Comparison of ENCODE assay signal across 8 cellular contexts in the genomic region with DNA sequence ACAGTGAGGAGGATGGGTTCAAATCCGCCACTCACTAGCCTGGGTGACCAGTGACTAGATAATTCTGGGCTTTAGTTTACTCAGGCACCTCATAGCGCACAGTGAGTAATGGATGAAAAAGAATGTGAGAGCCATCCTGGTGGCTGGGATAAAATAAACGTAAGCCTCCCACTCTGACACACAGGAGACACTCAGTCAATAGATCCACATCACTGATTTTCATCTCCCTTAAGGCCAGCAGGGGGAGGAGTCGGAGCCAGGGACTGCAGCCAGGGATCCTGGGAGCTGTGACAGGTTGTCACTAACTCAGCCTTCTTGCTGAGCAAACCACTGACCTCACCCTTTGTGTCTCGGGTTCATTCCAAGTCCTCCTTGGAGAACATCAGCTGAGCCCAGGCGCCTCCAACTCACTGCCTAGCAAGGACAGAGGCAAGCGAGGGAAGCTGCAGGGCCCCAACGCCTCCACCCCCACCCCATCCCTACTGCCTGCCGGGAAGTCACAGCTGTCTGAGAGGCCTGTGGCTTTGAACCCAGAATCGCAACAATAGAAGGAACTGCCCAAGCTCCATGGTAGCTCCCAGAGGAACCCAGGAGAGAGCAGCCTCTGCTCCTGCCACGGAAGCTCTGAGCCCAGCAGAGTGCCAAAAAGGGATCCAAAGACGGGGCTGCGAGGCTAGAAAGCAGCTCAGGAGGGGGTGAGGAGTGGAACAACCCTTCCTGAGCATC. TPM values are rescaled to one million over a fixed set of nuclear protein-coding genes. Genes with fewer than 3 reads are reported as not detected.
DNase-seq lines count a peak whose midpoint lies in the region; ATAC-seq and TF ChIP-seq lines count a peak whose summit lies in the region.

No MANE protein-coding gene starts in this region.

- TF ChIP-seq EP300 in stomach (IDR thresholded peaks at IDR 0.05) = no peak

- peak overlapping the region; percentile 71 for H3K27ac ChIP-seq in 22Rv1
- peak overlapping the region; percentile 65 to 92 (median 88) for H3K27ac ChIP-seq in stomach

- POLR2A ChIA-PET in GM10248 (lab: Yijun Ruan, JAX) = interaction anchor here (1.3 to 1.8 kb wide), 2 partner anchors 34 to 56 kb away, joined by 5 to 11 read pairs; partner anchors contain the start of gene RPLP0

- peaks cover 85 to 100% (median 91%) of the 10 kb centered on the region in 4 donors for H3K4me1 ChIP-seq in stomach

- H3K36me3 ChIP-seq in stomach = no peaks in the 10 kb centered on the region

- CTCF ChIA-PET in GM10248 (lab: Yijun Ruan, JAX) = interaction anchor here (0.9 to 17.2 kb wide), 11 partner anchors 8 to 67 kb away, joined by 3 to 271 read pairs (median 4); partner anchors contain the start of genes PXN and SIRT4

- TF ChIP-seq CTCF in 22Rv1 (IDR thresholded peaks at IDR 0.05) (peak; percentile 82), GM10248 (IDR thresholded peaks at IDR 0.05; ENCODE audit: control extremely low read depth, extremely low read depth, low read depth, missing control alignments) (peak; percentile 9), stomach (IDR thresholded peaks at IDR 0.05) (peak in 4 of 7 experiments; percentile 18 to 54 (median 40))

- intact Hi-C loops in left colon (cut with DNase I, micrococcal nuclease) (no loop called here), stomach (cut with DNase I; ENCODE audit: low total_unique reads) (no loop called here)

- WGBS in stomach, 5 donors = 31 to 42% (median 36%) methylated on average over 13 of the region's 13 CpGs

- TF ChIP-seq POLR2A in stomach (IDR thresholded peaks at IDR 0.05) = no peak

- ATAC-seq in left colon = peak; percentile 76

- peak overlapping the region in 2 of 4 donors; percentile 1 to 11 for H3K4me3 ChIP-seq in stomach

- no peaks in the 10 kb centered on the region for H3K9me3 ChIP-seq in stomach

- DNase-seq in GM10248 (ENCODE audit: extremely low spot score) (no peak), NCI-H774 (lab: John Stamatoyannopoulos, UW) (peak; percentile 14), cerebellum (ENCODE audit: low spot score) (peak; percentile 74), left colon (peak; percentile 73 to 90), stomach (peak; percentile 73), activated gamma-delta T cell (lab: John Stamatoyannopoulos, UW) (no peak)
- DNase-seq in activated CD4-positive, alpha-beta T cell treated with anti-CD3 and anti-CD28 coated beads for 48 hours = no peak

- no peaks in the 10 kb centered on the region for H3K27me3 ChIP-seq in stomach

RNA-seq across cellular contexts. Expression of gene PXN, which starts 30.7 kb away (rescaled TPM):
- total RNA-seq in cerebellum (7.9 TPM), left colon (100 to 1,000 TPM; 161 to 164 TPM), stomach (100 to 1,000 TPM in 1 of 5 donors, 10 to 100 TPM in 4; 39.7 to 129 (median 58.9) TPM)
- polyA plus RNA-seq in stomach = 10 to 100 TPM; 27.2 to 46.7 (median 33.6) TPM

RNA-seq across cellular contexts. Expression of gene RPLP0, which starts 33.9 kb away (rescaled TPM):
- total RNA-seq in cerebellum = 1,131 TPM
- 1,000 to 10,000 TPM; 1,414 to 1,580 TPM for total RNA-seq in left colon
- 1,000 to 10,000 TPM; 1,405 to 2,743 (median 1,647) TPM for total RNA-seq in stomach
- polyA plus RNA-seq in stomach = 1,000 to 10,000 TPM; 3,548 to 5,463 (median 4,617) TPM

RNA-seq across cellular contexts. Expression of gene GCN1, which starts 40.3 kb away (rescaled TPM):
- 73.6 TPM for total RNA-seq in cerebellum
- 10 to 100 TPM; 61.3 to 78.8 TPM for total RNA-seq in left colon
- total RNA-seq in stomach = 100 to 1,000 TPM in 4 of 5 donors, 10 to 100 TPM in 1; 84.0 to 226 (median 130) TPM
- polyA plus RNA-seq in stomach = 10 to 100 TPM in 2 of 3 donors, 1 to 10 TPM in 1; 8.7 to 14.5 (median 14.1) TPM

RNA-seq across cellular contexts. Expression of gene RNU4-2, which starts 56.9 kb away (rescaled TPM):
- total RNA-seq in cerebellum (under 0.01 TPM), left colon (1,000 to 10,000 TPM; 7,104 to 9,174 TPM), stomach (under 1 TPM; under 0.01 TPM)
- not detected for polyA plus RNA-seq in stomach

RNA-seq across cellular contexts. Expression of gene RNU4-1, which starts 58.2 kb away (rescaled TPM):
- total RNA-seq in cerebellum = under 0.01 TPM
- total RNA-seq in left colon = 1,000 to 10,000 TPM; 2,546 to 2,662 TPM
- total RNA-seq in stomach = under 1 TPM in 4 of 5 donors, not detected in 1; under 0.01 TPM
- polyA plus RNA-seq in stomach = not detected

Comparison
In these comparisons a context has a peak if more than half of its experiments do, and no peak if none do; other contexts are left out.
1. CTCF ChIP-seq: peak in every context shown above with its lines; median percentile 82 in 22Rv1; 40 in stomach; 9 in GM10248.
2. DNase-seq: peak in NCI-H774 (single experiment), cerebellum (single experiment), left colon (2 of 2) and stomach (single experiment); none in GM10248 (single experiment), activated gamma-delta T cell (single experiment) and activated CD4-positive, alpha-beta T cell treated with anti-CD3 and anti-CD28 coated beads for 48 hours (single experiment).